ENCODE assay signal across 12 cellular contexts in the genomic region with DNA sequence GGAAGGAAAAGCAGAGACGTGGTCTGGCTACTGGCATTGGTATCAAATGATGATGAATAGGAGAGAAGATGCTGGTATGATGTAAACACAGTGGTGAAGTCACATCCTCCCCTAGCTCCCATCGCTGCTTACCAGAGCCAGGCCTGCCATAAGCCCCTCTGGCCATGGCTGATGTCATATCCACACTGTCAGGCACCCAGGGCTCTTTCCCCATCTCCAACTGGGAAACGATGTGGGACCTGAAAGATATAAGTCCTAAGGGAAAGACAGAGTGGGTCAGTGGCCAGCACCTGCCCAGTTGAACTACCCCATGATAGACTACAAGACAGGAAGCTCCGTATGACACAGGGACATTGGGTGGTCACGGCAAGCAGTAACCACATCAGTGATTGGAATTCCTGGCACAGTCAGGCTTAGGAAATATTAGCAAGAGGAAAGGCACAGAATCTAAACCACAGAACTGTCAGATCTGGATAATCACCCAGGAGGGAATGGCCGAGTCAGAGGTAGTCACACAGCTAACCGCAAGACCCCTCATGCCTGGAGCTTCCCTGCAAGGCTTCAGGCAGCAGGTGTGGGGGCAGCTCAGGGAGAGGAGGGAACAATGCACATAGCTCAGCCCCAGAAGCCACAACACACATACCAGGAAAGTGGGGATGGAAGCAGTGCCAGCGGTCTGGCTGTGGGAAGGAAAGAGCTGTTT. TPM values are rescaled to one million over a fixed set of nuclear protein-coding genes. Genes with fewer than 3 reads are reported as not detected.
DNase-seq lines count a peak whose midpoint lies in the region; ATAC-seq, FAIRE-seq and TF ChIP-seq lines count a peak whose summit lies in the region.
"Had no signal": no experiment of that assay in that cellular context is flagged by ENCODE, and none has a peak within 500 bp of the region (broad histone marks: within the 10 kb centered on the region; RNA-seq: fewer than 3 reads in every experiment).

No MANE protein-coding gene starts in this region.

- CTCF ChIA-PET in mammary epithelial cell (lab: Charles Lee; ENCODE audit: low non-redundant PET), result no interaction called here

- DNase-seq in mammary epithelial cell (peak; percentile 17), breast epithelium (ENCODE audit: low spot score in 2 of 2) (no peak), SJSA1 (ENCODE audit: low read depth in 1 of 2, low spot score in 2 of 2) (peak; percentile 60 to 76), glomerular visceral epithelial cell (ENCODE audit: extremely low spot score) (peak; percentile 98), urothelium cell line (ENCODE audit: low spot score) (peak; percentile 75), esophagus squamous epithelium (lab: John Stamatoyannopoulos, UW) (no peak), DMS53 (lab: John Stamatoyannopoulos, UW) (no peak)
- DNase-seq: kidney glomerular epithelial cell; NCI-H1105; stimulated activated CD4-positive, alpha-beta T cell treated with anti-CD3 and anti-CD28 coated beads, Interleukin-4, amount 100 ng/mL, for 1 hour had no signal

- peaks cover 48% of the 10 kb centered on the region for H3K9me3 ChIP-seq in mammary epithelial cell (replicated peaks; ENCODE audit: insufficient read depth, low read length)
- H3K9me3 ChIP-seq in breast epithelium, result peaks cover 49 to 66% of the 10 kb centered on the region in 2 donors
- peaks cover 38% of the 10 kb centered on the region for H3K9me3 ChIP-seq in SJSA1 (replicated peaks)
- peaks cover 10 to 63% (median 59%) of the 10 kb centered on the region in 3 donors for H3K9me3 ChIP-seq in esophagus squamous epithelium

- intact Hi-C loops in mammary epithelial cell (cut with micrococcal nuclease), result loop anchor here (10.0 kb wide), 1 partner anchor 125 kb away; no protein-coding TSS in a partner anchor
- intact Hi-C loops in breast epithelium (cut with DNase I; ENCODE audit: low total_unique reads), result no loop called here
- intact Hi-C loops in esophagus squamous epithelium (cut with DNase I), result no loop called here

- WGBS in mammary epithelial cell (ENCODE audit: low coverage, missing lambda C conversion rate), result 91% methylated on average over 7 of the region's 8 CpGs
- 85 to 93% methylated on average over 5 to 7 of the region's 8 CpGs for WGBS in esophagus squamous epithelium, 2 donors

- no TSS peak for BruUV-seq in mammary epithelial cell (replicated peaks; lab: Mats Ljungman, UMichigan)

- H3K4me2 ChIP-seq in mammary epithelial cell (ENCODE audit: insufficient read depth, low read depth, low read length), result no peak overlapping the region

- H3K4me1 ChIP-seq in mammary epithelial cell (ENCODE audit: insufficient read depth, low read length), result peaks cover 4% of the 10 kb centered on the region
- H3K4me1 ChIP-seq in breast epithelium, result peaks cover 0 to 8% of the 10 kb centered on the region in 2 donors
- H3K4me1 ChIP-seq in SJSA1 (replicated peaks), result peaks cover 44% of the 10 kb centered on the region
- H3K4me1 ChIP-seq in esophagus squamous epithelium, result peaks cover 0 to 31% (median 11%) of the 10 kb centered on the region in 3 donors

- H4K20me1 ChIP-seq in mammary epithelial cell (ENCODE audit: insufficient read depth, low read length), result no peaks in the 10 kb centered on the region

- TF ChIP-seq POLR2A in breast epithelium (IDR thresholded peaks at IDR 0.05), result no peak
- no peak for TF ChIP-seq POLR2A in esophagus squamous epithelium (IDR thresholded peaks at IDR 0.05)

- no peak for ATAC-seq in HG03159 (IDR thresholded peaks at IDR 0.05; ENCODE audit: unreplicated experiment)

- in situ Hi-C loops in mammary epithelial cell (cut with MboI; ENCODE audit: low sequenced_read_pairs in 2 of 2), result no loop called here

- H3K4me3 ChIP-seq in mammary epithelial cell (replicated peaks in 1 of 3; ENCODE audit: insufficient read depth in 1 of 3, low read depth in 2 of 3, low read length in 3 of 3), result no peak overlapping the region
- H3K4me3 ChIP-seq in breast epithelium, result no peak overlapping the region
- H3K4me3 ChIP-seq in SJSA1, result no peak overlapping the region
- H3K4me3 ChIP-seq in esophagus squamous epithelium, result peak overlapping the region in 1 of 4 donors; percentile 32

- dilution Hi-C loops in mammary epithelial cell (cut with HindIII; ENCODE audit: low sequenced_read_pairs), result no loop called here

- no peak overlapping the region for H2AFZ ChIP-seq in mammary epithelial cell (ENCODE audit: low read depth, low read length)

- H3K9ac ChIP-seq in mammary epithelial cell (ENCODE audit: insufficient read depth, low read length), result no peak overlapping the region

- H3K79me2 ChIP-seq in mammary epithelial cell (ENCODE audit: insufficient read depth, low read length), result peaks cover 16% of the 10 kb centered on the region

- H3K27me3 ChIP-seq in mammary epithelial cell (ENCODE audit: insufficient read depth, low read length) (no peaks in the 10 kb centered on the region), breast epithelium (no peaks in the 10 kb centered on the region), SJSA1 (replicated peaks) (no peaks in the 10 kb centered on the region), esophagus squamous epithelium (no peaks in the 10 kb centered on the region)

- FAIRE-seq in urothelium cell line (lab: Jason Lieb, UNC), result no peak

- H3K36me3 ChIP-seq in mammary epithelial cell (ENCODE audit: insufficient read depth, low read length) (peaks cover 9% of the 10 kb centered on the region), breast epithelium (peaks cover 30% of the 10 kb centered on the region), SJSA1 (peaks cover 49% of the 10 kb centered on the region), esophagus squamous epithelium (peaks cover 27 to 63% (median 29%) of the 10 kb centered on the region in 3 donors)

- TF ChIP-seq CTCF in mammary epithelial cell (conservative IDR thresholded peaks at IDR 0.05 in 1 of 2, IDR thresholded peaks at IDR 0.05 in 1 of 2; ENCODE audit: extremely low read depth in 1 of 2, insufficient read depth in 1 of 2, low read depth in 1 of 2, low read length in 2 of 2) (no peak), breast epithelium (IDR thresholded peaks at IDR 0.05) (no peak), esophagus squamous epithelium (IDR thresholded peaks at IDR 0.05) (no peak)

- no peak overlapping the region for H3K27ac ChIP-seq in mammary epithelial cell (ENCODE audit: insufficient read depth, low read depth, low read length)
- no peak overlapping the region for H3K27ac ChIP-seq in breast epithelium
- no peak overlapping the region; the same call in 1 of the 2 replicates for H3K27ac ChIP-seq in SJSA1
- H3K27ac ChIP-seq in esophagus squamous epithelium, result no peak overlapping the region
- H3K27ac ChIP-seq: C4-2B had no signal

RNA-seq across cellular contexts. Expression of gene ZNF792, which starts 3.8 kb away (rescaled TPM):
- total RNA-seq in mammary epithelial cell, result 1 to 10 TPM; 2.2 to 4.7 TPM
- 1.6 TPM for polyA plus RNA-seq in mammary epithelial cell
- 4.4 TPM for polyA minus RNA-seq in mammary epithelial cell
- 10 to 100 TPM in 2 of 3 donors, 1 to 10 TPM in 1; 6.4 to 11.6 (median 11.1) TPM for total RNA-seq in breast epithelium
- total RNA-seq in SJSA1 (2014; rRNA removed; shearing (Covaris generic)), result 2.9 and 4.8 TPM in 2 replicates
- 1 to 10 TPM; 1.0 to 4.6 (median 2.7) TPM for total RNA-seq in esophagus squamous epithelium

RNA-seq across cellular contexts. Expression of gene ZNF30, which starts 33.6 kb away (rescaled TPM):
- total RNA-seq in mammary epithelial cell (1 to 10 TPM; 3.5 to 3.8 TPM), breast epithelium (1 to 10 TPM; 1.6 to 3.8 (median 2.0) TPM), esophagus squamous epithelium (10 to 100 TPM in 1 of 4 donors, 1 to 10 TPM in 1, under 1 TPM in 2; 0.26 to 30.2 (median 1.3) TPM)
- polyA plus RNA-seq in mammary epithelial cell, result 2.2 TPM
- 6.4 TPM for polyA minus RNA-seq in mammary epithelial cell
- 2.8 and 4.3 TPM in 2 replicates for total RNA-seq in SJSA1 (2014; rRNA removed; shearing (Covaris generic))

RNA-seq across cellular contexts. Expression of gene GRAMD1A, which starts 39.9 kb away (rescaled TPM):
- total RNA-seq in mammary epithelial cell (10 to 100 TPM; 19.8 to 54.4 TPM), breast epithelium (10 to 100 TPM; 30.6 to 56.0 (median 38.6) TPM), esophagus squamous epithelium (10 to 100 TPM in 2 of 4 donors, 1 to 10 TPM in 2; 4.6 to 23.3 (median 8.8) TPM)
- 30.2 TPM for polyA plus RNA-seq in mammary epithelial cell
- polyA minus RNA-seq in mammary epithelial cell, result 61.8 TPM
- total RNA-seq in SJSA1 (2014; rRNA removed; shearing (Covaris generic)), result 14.0 and 21.6 TPM in 2 replicates

Comparison
In these comparisons a context has a peak if more than half of its experiments do, and no peak if none do; other contexts are left out.
1. DNase-seq: peak in mammary epithelial cell (single experiment), SJSA1 (2 of 2), glomerular visceral epithelial cell (single experiment) and urothelium cell line (single experiment); none in breast epithelium (0 of 2), esophagus squamous epithelium (single experiment) and DMS53 (single experiment).